In the genomic region with DNA sequence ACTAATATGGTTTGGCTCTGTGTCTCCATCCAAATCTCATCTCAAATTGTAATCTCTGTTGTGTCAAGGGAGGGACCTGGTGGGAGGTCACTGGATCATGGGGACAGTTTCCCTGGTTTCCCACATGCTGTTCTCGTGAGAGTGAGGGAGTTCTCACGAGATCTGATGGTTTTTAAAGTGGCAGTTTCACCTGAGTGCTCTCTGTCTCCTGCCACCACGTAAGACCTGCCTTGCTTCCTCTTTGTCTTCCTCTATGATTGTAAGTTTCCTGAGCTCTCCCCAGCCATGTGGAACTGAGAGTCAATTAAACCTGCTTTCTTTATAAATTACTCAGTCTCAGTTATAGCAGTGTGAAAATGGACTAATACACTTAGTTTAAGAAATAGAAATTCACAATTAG, we compare ENCODE assay signal across 11 cellular contexts.
DNase-seq lines count a peak whose midpoint lies in the region; ATAC-seq and TF ChIP-seq lines count a peak whose summit lies in the region.
"Had no signal": no experiment of that assay in that cellular context is flagged by ENCODE, and none has a peak within 500 bp of the region (broad histone marks: within the 10 kb centered on the region; RNA-seq: fewer than 3 reads in every experiment).

No MANE protein-coding gene starts in this region.

- H3K4me3 Mint-ChIP-seq in stimulated activated naive B cell treated with anti-CD40 and anti-IgM and Interleukin-4, amounts not matched to agents 10 μg/mL and 1 μg/mL and 100 μg/mL, for 72 hours: peak overlapping the region; percentile 69 to 74
- H3K4me3 Mint-ChIP-seq: activated naive CD4-positive, alpha-beta T cell treated with anti-CD3 and anti-CD28 coated beads for 36 hours had no signal

- peaks cover 2 to 3% of the 10 kb centered on the region in 2 donors for H3K36me3 Mint-ChIP-seq in stimulated activated naive B cell treated with anti-CD40 and anti-IgM and Interleukin-4, amounts not matched to agents 10 μg/mL and 1 μg/mL and 100 μg/mL, for 72 hours

- peaks cover 0 to 2% of the 10 kb centered on the region in 2 donors for H3K9me3 Mint-ChIP-seq in stimulated activated naive B cell treated with anti-CD40 and anti-IgM and Interleukin-4, amounts not matched to agents 10 μg/mL and 1 μg/mL and 100 μg/mL, for 72 hours
- H3K9me3 Mint-ChIP-seq: activated naive CD4-positive, alpha-beta T cell treated with anti-CD3 and anti-CD28 coated beads for 36 hours had no signal

- TF ChIP-seq CTCF in uterus (IDR thresholded peaks at IDR 0.05): no peak

- H3K9me3 ChIP-seq in uterus: no peaks in the 10 kb centered on the region
- H3K9me3 ChIP-seq: vagina had no signal

- H3K4me3 ChIP-seq in uterus: no peak overlapping the region
- H3K4me3 ChIP-seq: vagina had no signal

- no peaks in the 10 kb centered on the region for H3K36me3 ChIP-seq in uterus
- H3K36me3 ChIP-seq: vagina, WERI-Rb-1 had no signal

- no peak overlapping the region for H3K27ac ChIP-seq in uterus
- H3K27ac ChIP-seq: vagina, WERI-Rb-1 had no signal

- in situ Hi-C loops in KBM-7 (cut with MboI; ENCODE audit: low pct_unique_long_range_greater_than_20kb, low sequenced_read_pairs): no loop called here

- no peaks in the 10 kb centered on the region for H3K4me1 ChIP-seq in uterus
- H3K4me1 ChIP-seq: vagina had no signal

- peaks cover 0 to 4% of the 10 kb centered on the region in 2 donors for H3K27me3 Mint-ChIP-seq in stimulated activated naive B cell treated with anti-CD40 and anti-IgM and Interleukin-4, amounts not matched to agents 10 μg/mL and 1 μg/mL and 100 μg/mL, for 72 hours

- intact Hi-C loops in uterus (cut with DNase I; ENCODE audit: low total_unique reads): no loop called here

- H3K27ac Mint-ChIP-seq in stimulated activated naive B cell treated with anti-CD40 and anti-IgM and Interleukin-4, amounts not matched to agents 10 μg/mL and 1 μg/mL and 100 μg/mL, for 72 hours: peak overlapping the region; percentile 92
- H3K27ac Mint-ChIP-seq: activated naive CD4-positive, alpha-beta T cell treated with anti-CD3 and anti-CD28 coated beads for 36 hours had no signal

- H3K4me1 Mint-ChIP-seq in stimulated activated naive B cell treated with anti-CD40 and anti-IgM and Interleukin-4, amounts not matched to agents 10 μg/mL and 1 μg/mL and 100 μg/mL, for 72 hours: peaks cover 6 to 11% of the 10 kb centered on the region in 2 donors

- H3K27me3 ChIP-seq in uterus: no peaks in the 10 kb centered on the region
- H3K27me3 ChIP-seq: vagina had no signal

- no peak for DNase-seq in activated CD4-positive, CD25-positive, alpha-beta regulatory T cell (lab: John Stamatoyannopoulos, UW)
- peak; percentile 29 for DNase-seq in KBM-7
- DNase-seq in stimulated activated naive B cell treated with anti-CD40 and anti-IgM and Interleukin-4, amounts not matched to agents 10 μg/mL and 1 μg/mL and 100 μg/mL, for 72 hours: peak; percentile 64
- no peak for DNase-seq in uterus
- no peak for DNase-seq in H4 (ENCODE audit: low spot score)
- DNase-seq in NCI-H187 (lab: John Stamatoyannopoulos, UW): no peak
- DNase-seq: activated naive CD4-positive, alpha-beta T cell treated with anti-CD3 and anti-CD28 coated beads for 36 hours; WERI-Rb-1 had no signal

- peak; percentile 21 to 45 for ATAC-seq in activated CD4-positive, CD25-positive, alpha-beta regulatory T cell treated with anti-CD3 and anti-CD28 coated beads, Interleukin-2, amount 50 U/mL, for 24 hours
- peak; percentile 90 for ATAC-seq in HG02759 (IDR thresholded peaks at IDR 0.05; ENCODE audit: unreplicated experiment)
- peak; percentile 100 for ATAC-seq in stimulated activated naive B cell treated with anti-CD40 and anti-IgM and Interleukin-4, amounts not matched to agents 10 μg/mL and 1 μg/mL and 100 μg/mL, for 72 hours (replicated peaks)

- TF ChIP-seq POLR2A in uterus (IDR thresholded peaks at IDR 0.05): no peak

Comparison
In these comparisons a context has a peak if more than half of its experiments do, and no peak if none do; other contexts are left out.
1. ATAC-seq: peak in every context shown above with its lines; median percentile 100 in stimulated activated naive B cell treated with anti-CD40 and anti-IgM and Interleukin-4, amounts not matched to agents 10 μg/mL and 1 μg/mL and 100 μg/mL, for 72 hours; 90 in HG02759; 33 in activated CD4-positive, CD25-positive, alpha-beta regulatory T cell treated with anti-CD3 and anti-CD28 coated beads, Interleukin-2, amount 50 U/mL, for 24 hours.
2. DNase-seq: peak in KBM-7 (single experiment) and stimulated activated naive B cell treated with anti-CD40 and anti-IgM and Interleukin-4, amounts not matched to agents 10 μg/mL and 1 μg/mL and 100 μg/mL, for 72 hours (single experiment); none in activated CD4-positive, CD25-positive, alpha-beta regulatory T cell (0 of 4), uterus (0 of 2), H4 (single experiment) and NCI-H187 (0 of 2).